1 cellular context compared by ENCODE assay signal in the genomic region with DNA sequence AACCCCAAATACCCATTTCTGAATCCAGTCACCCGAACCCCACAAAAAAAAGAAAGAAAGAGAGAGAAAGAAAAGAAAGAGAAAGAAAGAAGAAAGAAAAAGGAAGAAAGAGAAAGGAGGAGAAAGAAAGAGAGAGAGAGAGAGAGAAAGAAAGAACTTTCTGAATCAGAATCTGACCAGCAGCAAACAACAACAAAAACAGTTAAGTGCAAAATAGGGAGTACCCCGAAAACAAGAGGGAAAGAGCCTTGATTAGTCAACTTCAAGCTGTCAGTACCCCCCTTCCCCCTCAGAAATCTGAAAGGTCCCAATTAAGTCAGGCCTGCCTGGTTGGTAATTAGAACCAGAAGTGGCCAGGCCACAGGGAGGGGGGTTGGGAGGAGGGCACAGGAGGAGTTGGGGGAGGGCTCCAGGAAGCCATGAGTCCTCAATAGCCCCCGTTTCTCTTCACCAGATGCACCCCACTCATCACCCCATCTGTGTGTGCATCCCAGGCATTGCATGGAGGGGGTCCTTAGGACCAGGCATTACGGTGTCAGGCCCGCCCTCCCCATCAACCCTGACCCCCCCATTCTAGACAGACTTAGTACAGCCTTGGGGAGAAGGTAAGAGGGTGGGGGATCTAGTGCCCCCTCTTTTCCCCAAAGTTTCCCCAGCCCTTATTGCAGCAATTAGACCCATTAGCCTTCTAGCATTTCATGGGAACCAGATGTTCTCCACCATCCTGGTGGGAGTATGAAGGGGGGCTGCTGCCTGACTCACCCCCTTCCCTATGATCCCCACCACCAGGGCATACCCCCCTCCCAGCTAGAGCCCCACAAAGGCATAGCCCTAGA.
TF ChIP-seq lines count a peak whose summit lies in the region.

No MANE protein-coding gene starts in this region.

TF ChIP-seq in HCT116, 20 proteins besides CTCF, POLR2A, EP300 and RAD21:
- TF ChIP-seq EZH2phosphoT487 (IDR thresholded peaks at IDR 0.05; ENCODE audit: borderline replicate concordance) (no peak), JUND (IDR thresholded peaks at IDR 0.05) (no peak), POLR2AphosphoS5 (IDR thresholded peaks at IDR 0.05; ENCODE audit: low read depth, low read length) (no peak), SRF (IDR thresholded peaks at IDR 0.05; ENCODE audit: low read depth) (no peak), FOSL1 (IDR thresholded peaks at IDR 0.05; ENCODE audit: low read depth) (no peak), YY1 (IDR thresholded peaks at IDR 0.05; ENCODE audit: extremely low read depth, insufficient replicate concordance, low read depth, low read length) (no peak), ZNF274 (IDR thresholded peaks at IDR 0.05; ENCODE audit: low read depth, low read length) (no peak), EZH2 (IDR thresholded peaks at IDR 0.05) (no peak), SIN3A (IDR thresholded peaks at IDR 0.05; ENCODE audit: low read depth) (no peak), CBX3 (IDR thresholded peaks at IDR 0.05; ENCODE audit: low read depth) (no peak), TCF7L2 (IDR thresholded peaks at IDR 0.05; ENCODE audit: borderline replicate concordance, extremely low read depth, insufficient read depth, insufficient read length) (no peak), EGR1 (IDR thresholded peaks at IDR 0.05; ENCODE audit: low read depth) (no peak)
- TF ChIP-seq, protein P1, sequence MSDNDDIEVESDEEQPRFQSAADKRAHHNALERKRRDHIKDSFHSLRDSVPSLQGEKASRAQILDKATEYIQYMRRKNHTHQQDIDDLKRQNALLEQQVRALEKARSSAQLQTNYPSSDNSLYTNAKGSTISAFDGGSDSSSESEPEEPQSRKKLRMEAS (IDR thresholded peaks at IDR 0.05) = no peak
- TF ChIP-seq, protein P2, sequence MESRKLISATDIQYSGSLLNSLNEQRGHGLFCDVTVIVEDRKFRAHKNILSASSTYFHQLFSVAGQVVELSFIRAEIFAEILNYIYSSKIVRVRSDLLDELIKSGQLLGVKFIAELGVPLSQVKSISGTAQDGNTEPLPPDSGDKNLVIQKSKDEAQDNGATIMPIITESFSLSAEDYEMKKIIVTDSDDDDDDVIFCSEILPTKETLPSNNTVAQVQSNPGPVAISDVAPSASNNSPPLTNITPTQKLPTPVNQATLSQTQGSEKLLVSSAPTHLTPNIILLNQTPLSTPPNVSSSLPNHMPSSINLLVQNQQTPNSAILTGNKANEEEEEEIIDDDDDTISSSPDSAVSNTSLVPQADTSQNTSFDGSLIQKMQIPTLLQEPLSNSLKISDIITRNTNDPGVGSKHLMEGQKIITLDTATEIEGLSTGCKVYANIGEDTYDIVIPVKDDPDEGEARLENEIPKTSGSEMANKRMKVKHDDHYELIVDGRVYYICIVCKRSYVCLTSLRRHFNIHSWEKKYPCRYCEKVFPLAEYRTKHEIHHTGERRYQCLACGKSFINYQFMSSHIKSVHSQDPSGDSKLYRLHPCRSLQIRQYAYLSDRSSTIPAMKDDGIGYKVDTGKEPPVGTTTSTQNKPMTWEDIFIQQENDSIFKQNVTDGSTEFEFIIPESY (IDR thresholded peaks at IDR 0.05; ENCODE audit: extremely low read depth, insufficient replicate concordance, low read length) = no peak
